Comparison of ENCODE assay signal across 9 cellular contexts in genomic region chr1:20185834-20186782, GRCh38. TPM values are rescaled to one million over a fixed set of nuclear protein-coding genes. Genes with fewer than 3 reads are reported as not detected.
A peak's percentile ranks its signal among the peaks of the same experiment; 100 is the strongest.
DNase-seq lines count a peak whose midpoint lies in the region; ATAC-seq, FAIRE-seq and TF ChIP-seq lines count a peak whose summit lies in the region.
"Had no signal": no experiment of that assay in that cellular context is flagged by ENCODE, and none has a peak within 500 bp of the region (broad histone marks: within the 10 kb centered on the region; RNA-seq: fewer than 3 reads in every experiment).

A gene with protein sequence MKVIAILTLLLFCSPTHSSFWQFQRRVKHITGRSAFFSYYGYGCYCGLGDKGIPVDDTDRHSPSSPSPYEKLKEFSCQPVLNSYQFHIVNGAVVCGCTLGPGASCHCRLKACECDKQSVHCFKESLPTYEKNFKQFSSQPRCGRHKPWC (minus strand): TSS chr1:20186518. CDS start chr1:20177363, 9,155 bp downstream.
A gene with protein sequence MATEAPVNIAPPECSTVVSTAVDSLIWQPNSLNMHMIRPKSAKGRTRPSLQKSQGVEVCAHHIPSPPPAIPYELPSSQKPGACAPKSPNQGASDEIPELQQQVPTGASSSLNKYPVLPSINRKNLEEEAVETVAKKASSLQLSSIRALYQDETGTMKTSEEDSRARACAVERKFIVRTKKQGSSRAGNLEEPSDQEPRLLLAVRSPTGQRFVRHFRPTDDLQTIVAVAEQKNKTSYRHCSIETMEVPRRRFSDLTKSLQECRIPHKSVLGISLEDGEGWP (plus strand): TSS chr1:20186096. CDS start chr1:20190562, 4,466 bp downstream.

- no peaks in the 10 kb centered on the region for H3K9me3 Mint-ChIP-seq in chondrocyte (ENCODE audit: low read depth)
- H3K9me3 Mint-ChIP-seq in stimulated activated effector memory CD8-positive, alpha-beta T cell treated with anti-CD3 and anti-CD28 coated beads, Interleukin-12 subunit alpha, Interleukin-12 subunit beta, amount 100 ng/mL, for 72 hours: no peaks in the 10 kb centered on the region

- no peaks in the 10 kb centered on the region for H3K4me1 ChIP-seq in GM23248 (ENCODE audit: insufficient read depth)

- peak within 1 kb of the TSS; percentile 58; the same call in 1 of the 2 replicates for H2AFZ ChIP-seq in GM23248

- H3K27me3 Mint-ChIP-seq in chondrocyte (ENCODE audit: low read depth): peaks cover 75% of the 10 kb centered on the region

- H3K4me2 ChIP-seq in GM23248 (ENCODE audit: unreplicated experiment): no peak within 1 kb of the TSS

- TF ChIP-seq CTCF in chondrocyte (IDR thresholded peaks at IDR 0.05): no peak

- peaks cover 8% of the 10 kb centered on the region for H3K4me1 Mint-ChIP-seq in chondrocyte (ENCODE audit: low read depth)
- peaks cover 47% of the 10 kb centered on the region for H3K4me1 Mint-ChIP-seq in stimulated activated effector memory CD8-positive, alpha-beta T cell treated with anti-CD3 and anti-CD28 coated beads, Interleukin-12 subunit alpha, Interleukin-12 subunit beta, amount 100 ng/mL, for 72 hours

- FAIRE-seq in HTR-8/SVneo (lab: Jason Lieb, UNC): no peak

- H3K4me3 ChIP-seq in GM23248: peak within 1 kb of the TSS; percentile 47

- H3K9me3 ChIP-seq in GM23248 (ENCODE audit: low read depth): no peaks in the 10 kb centered on the region

- H3K36me3 ChIP-seq in GM23248 (ENCODE audit: low read depth): no peaks in the 10 kb centered on the region

- peak within 1 kb of the TSS; percentile 31 for H3K4me3 Mint-ChIP-seq in chondrocyte (ENCODE audit: unreplicated experiment)
- H3K4me3 Mint-ChIP-seq in stimulated activated effector memory CD8-positive, alpha-beta T cell treated with anti-CD3 and anti-CD28 coated beads, Interleukin-12 subunit alpha, Interleukin-12 subunit beta, amount 100 ng/mL, for 72 hours: peak within 1 kb of the TSS; percentile 63

- DNase-seq in GM23248 (peak; percentile 23), chondrocyte (ENCODE audit: low spot score) (no peak), midbrain (lab: John Stamatoyannopoulos, UW) (peak; percentile 13), HCEC 1CT (no peak), HPDE6-E6E7 (ENCODE audit: extremely low spot score) (no peak), HTR-8/SVneo (ENCODE audit: insufficient read length, low spot score) (no peak)
- peak; percentile 30 to 81 for DNase-seq in stimulated activated effector memory CD8-positive, alpha-beta T cell treated with anti-CD3 and anti-CD28 coated beads, Interleukin-12 subunit alpha, Interleukin-12 subunit beta, amount 100 ng/mL, for 72 hours (ENCODE audit: low spot score in 2 of 2)

- no peaks in the 10 kb centered on the region for H3K9me2 ChIP-seq in GM23248 (ENCODE audit: insufficient read depth)

- H4K20me1 ChIP-seq in GM23248 (ENCODE audit: insufficient read depth): no peaks in the 10 kb centered on the region

- 6% methylated on average over 30 to 36 of the region's 52 CpGs for WGBS in GM23248 (ENCODE audit: low coverage in 1 of 2, low lambda C conversion rate in 2 of 2, missing lambda C conversion rate in 2 of 2), 2 experiments

- H3K27ac ChIP-seq in GM23248: no peak within 1 kb of the TSS

- H3K79me2 ChIP-seq in GM23248 (ENCODE audit: insufficient read depth): no peaks in the 10 kb centered on the region

- peaks cover 80% of the 10 kb centered on the region for H3K27me3 ChIP-seq in GM23248 (replicated peaks; ENCODE audit: insufficient read depth)

- H3K36me3 Mint-ChIP-seq in chondrocyte (ENCODE audit: low read depth): no peaks in the 10 kb centered on the region
- peaks cover 9% of the 10 kb centered on the region for H3K36me3 Mint-ChIP-seq in stimulated activated effector memory CD8-positive, alpha-beta T cell treated with anti-CD3 and anti-CD28 coated beads, Interleukin-12 subunit alpha, Interleukin-12 subunit beta, amount 100 ng/mL, for 72 hours

- H3F3A ChIP-seq in GM23248 (ENCODE audit: insufficient read depth): no peaks in the 10 kb centered on the region

- 0 out of 2 replicates have a peak within 1 kb of the TSS, but pooled peaks have one; percentile 36 for H3K9ac ChIP-seq in GM23248

- in situ Hi-C loops in GM23248 (cut with MboI): no loop called here

- peak; percentile 46 to 52 for ATAC-seq in activated CD4-positive, CD25-positive, alpha-beta regulatory T cell treated with anti-CD3 and anti-CD28 coated beads, Interleukin-2, amount 50 U/mL, for 24 hours
- ATAC-seq in stimulated activated effector memory CD8-positive, alpha-beta T cell treated with anti-CD3 and anti-CD28 coated beads, Interleukin-12 subunit alpha, Interleukin-12 subunit beta, amount 100 ng/mL, for 72 hours: peak; percentile 58

- H3K27ac Mint-ChIP-seq in chondrocyte (ENCODE audit: unreplicated experiment): no peak within 1 kb of the TSS
- peak within 1 kb of the TSS; percentile 72 for H3K27ac Mint-ChIP-seq in stimulated activated effector memory CD8-positive, alpha-beta T cell treated with anti-CD3 and anti-CD28 coated beads, Interleukin-12 subunit alpha, Interleukin-12 subunit beta, amount 100 ng/mL, for 72 hours

RNA-seq across cellular contexts. Expression of the first gene that starts in this region (rescaled TPM):
- total RNA-seq in GM23248 (2014; rRNA removed; shearing (Covaris generic)): not detected in 2 replicates
- polyA plus RNA-seq in GM23248 (2016; fragmentation: Nextera tagmentation; extraction: Ambion mirVana): not detected in 2 replicates
- total RNA-seq in chondrocyte: not detected in 3 replicates
- total RNA-seq: glomerular endothelial cell had no signal

RNA-seq across cellular contexts. Expression of the second gene that starts in this region (rescaled TPM):
- 0.11 TPM in 1 of 2 replicates, not detected in the other for total RNA-seq in GM23248 (2014; rRNA removed; shearing (Covaris generic))
- not detected in 2 replicates for polyA plus RNA-seq in GM23248 (2016; fragmentation: Nextera tagmentation; extraction: Ambion mirVana)
- not detected in 3 replicates for total RNA-seq in chondrocyte

Comparison
In these comparisons a context has a peak if more than half of its experiments do, and no peak if none do; other contexts are left out.
1. Peak in DNase-seq, H3K4me3 ChIP-seq and H3K9ac ChIP-seq in GM23248; RNA of the genes that start here not detected or under 1 TPM.
2. DNase-seq: peak in midbrain (single experiment) and stimulated activated effector memory CD8-positive, alpha-beta T cell treated with anti-CD3 and anti-CD28 coated beads, Interleukin-12 subunit alpha, Interleukin-12 subunit beta, amount 100 ng/mL, for 72 hours (2 of 2); none in chondrocyte (single experiment), HCEC 1CT (single experiment), HPDE6-E6E7 (single experiment) and HTR-8/SVneo (single experiment).